ENCODE assay signal across 22 cellular contexts in the genomic region with DNA sequence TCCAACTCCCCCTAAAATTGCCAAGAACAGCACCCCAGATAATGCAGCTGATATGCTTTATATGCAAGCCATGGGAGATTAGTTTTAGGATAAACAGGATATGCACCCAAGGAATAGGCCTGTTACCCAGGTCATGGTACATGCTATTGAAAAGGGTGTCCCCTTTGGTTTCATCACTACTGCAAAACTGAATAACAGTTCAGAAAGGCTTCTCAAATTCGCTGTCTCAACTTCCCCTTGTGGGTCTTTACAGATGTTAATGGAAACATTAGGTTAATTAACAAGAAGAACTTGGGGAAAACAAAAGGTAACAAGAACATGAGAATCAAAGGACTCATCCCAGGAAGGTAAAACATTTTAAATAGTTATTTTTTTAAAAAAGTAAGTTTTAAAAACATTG.
A peak's percentile ranks its signal among the peaks of the same experiment; 100 is the strongest.
DNase-seq lines count a peak whose midpoint lies in the region; ATAC-seq and TF ChIP-seq lines count a peak whose summit lies in the region.
"Had no signal": no experiment of that assay in that cellular context is flagged by ENCODE, and none has a peak within 500 bp of the region (broad histone marks: within the 10 kb centered on the region; RNA-seq: fewer than 3 reads in every experiment).

No MANE protein-coding gene starts in this region.

- H3K9ac ChIP-seq in HUES48 (ENCODE audit: low read depth, low read length) (no peak overlapping the region), iPS-20b (ENCODE audit: low read depth, low read length) (peak overlapping the region; percentile 53; the same call in 1 of the 2 replicates)
- H3K9ac ChIP-seq: BLaER1 had no signal

- no peak for TF ChIP-seq CTCF in GM23338 (conservative IDR thresholded peaks at IDR 0.05; ENCODE audit: low read depth in 2 of 2)
- TF ChIP-seq CTCF in WTC11 (IDR thresholded peaks at IDR 0.05) = no peak
- no peak for TF ChIP-seq CTCF in MCF 10A (IDR thresholded peaks at IDR 0.05; ENCODE audit: unreplicated experiment)

- H2AFZ ChIP-seq in GM23338 = no peak overlapping the region

- H3K27me3 ChIP-seq in GM23338 (ENCODE audit: insufficient read depth) (no peaks in the 10 kb centered on the region), HUES48 (ENCODE audit: control insufficient read depth, insufficient read depth, low read length) (no peaks in the 10 kb centered on the region), iPS-20b (ENCODE audit: insufficient read depth, low read length) (no peaks in the 10 kb centered on the region)

- H3K9me3 Mint-ChIP-seq in GM23338 = peaks cover 5% of the 10 kb centered on the region; the same call in 2 of the 3 replicates
- H3K9me3 Mint-ChIP-seq in WTC11 = peaks cover 19% of the 10 kb centered on the region
- H3K9me3 Mint-ChIP-seq in activated naive CD4-positive, alpha-beta T cell treated with anti-CD3 and anti-CD28 coated beads, Interleukin-2, amount 10 ng/mL, durations not matched to agents 7 days and 5 days = no peaks in the 10 kb centered on the region
- H3K9me3 Mint-ChIP-seq in MCF 10A (ENCODE audit: unreplicated experiment) = peaks cover 23% of the 10 kb centered on the region
- H3K9me3 Mint-ChIP-seq: CD8-positive, alpha-beta T cell; HFFc6 had no signal

- POLR2A ChIA-PET in WTC11 (lab: Charles Lee) = no interaction called here
- POLR2A ChIA-PET in MCF 10A (lab: Yijun Ruan, JAX) = no interaction called here

- no peaks in the 10 kb centered on the region; the same call in 1 of the 2 replicates for H3K9me2 ChIP-seq in GM23338 (ENCODE audit: insufficient read depth)

- H3F3A ChIP-seq in GM23338 (replicated peaks; ENCODE audit: low read depth) = no peaks in the 10 kb centered on the region

- CTCF ChIA-PET in WTC11 (lab: Charles Lee) = no interaction called here
- CTCF ChIA-PET in activated naive CD4-positive, alpha-beta T cell treated with anti-CD3 and anti-CD28 coated beads, Interleukin-2, amount 10 ng/mL, durations not matched to agents 7 days and 5 days (lab: Charles Lee) = no interaction called here
- CTCF ChIA-PET in MCF 10A (lab: Yijun Ruan, JAX) = no interaction called here

- peaks cover 16% of the 10 kb centered on the region for H3K4me1 Mint-ChIP-seq in GM23338
- H3K4me1 Mint-ChIP-seq in WTC11 = peaks cover 28% of the 10 kb centered on the region
- H3K4me1 Mint-ChIP-seq in activated naive CD4-positive, alpha-beta T cell treated with anti-CD3 and anti-CD28 coated beads, Interleukin-2, amount 10 ng/mL, durations not matched to agents 7 days and 5 days = no peaks in the 10 kb centered on the region
- H3K4me1 Mint-ChIP-seq in MCF 10A (ENCODE audit: insufficient read depth, unreplicated experiment) = no peaks in the 10 kb centered on the region
- H3K4me1 Mint-ChIP-seq: B cell; CD4-positive, CD25-positive, alpha-beta regulatory T cell had no signal

- H3K27me3 Mint-ChIP-seq in GM23338 (ENCODE audit: insufficient read depth, low read depth, poor library complexity) = no peaks in the 10 kb centered on the region
- no peaks in the 10 kb centered on the region for H3K27me3 Mint-ChIP-seq in WTC11 (ENCODE audit: low read depth)
- H3K27me3 Mint-ChIP-seq in activated naive CD4-positive, alpha-beta T cell treated with anti-CD3 and anti-CD28 coated beads, Interleukin-2, amount 10 ng/mL, durations not matched to agents 7 days and 5 days = no peaks in the 10 kb centered on the region
- no peaks in the 10 kb centered on the region for H3K27me3 Mint-ChIP-seq in MCF 10A (ENCODE audit: insufficient read depth, unreplicated experiment)
- H3K27me3 Mint-ChIP-seq: B cell; CD4-positive, CD25-positive, alpha-beta regulatory T cell had no signal

- no peaks in the 10 kb centered on the region for H3K79me2 ChIP-seq in GM23338 (replicated peaks; ENCODE audit: insufficient read depth)

- H3K4me3 Mint-ChIP-seq in GM23338 (0 out of 3 replicates have a peak overlapping the region, but pooled peaks have one; percentile 7), WTC11 (peak overlapping the region; percentile 6; the same call in 1 of the 2 replicates), MCF 10A (ENCODE audit: unreplicated experiment) (no peak overlapping the region)
- H3K4me3 Mint-ChIP-seq in activated naive CD4-positive, alpha-beta T cell treated with anti-CD3 and anti-CD28 coated beads, Interleukin-2, amount 10 ng/mL, durations not matched to agents 7 days and 5 days = no peak overlapping the region
- H3K4me3 Mint-ChIP-seq: B cell; CD4-positive, CD25-positive, alpha-beta regulatory T cell; CD8-positive, alpha-beta T cell; HFFc6 had no signal

- no peak overlapping the region; the same call in 1 of the 2 replicates for H3K4me3 ChIP-seq in GM23338
- 0 out of 2 replicates have a peak overlapping the region, but pooled peaks have one; percentile 14 for H3K4me3 ChIP-seq in HUES48 (ENCODE audit: low read depth, low read length)
- no peak overlapping the region; the same call in 1 of the 2 replicates for H3K4me3 ChIP-seq in iPS-20b (ENCODE audit: low read length)
- H3K4me3 ChIP-seq: BLaER1, GM12878, HAP-1 had no signal

- no TSS peak for BruUV-seq in MCF 10A (replicated peaks; lab: Mats Ljungman, UMichigan)

- no peaks in the 10 kb centered on the region for H4K20me1 ChIP-seq in GM23338 (replicated peaks; ENCODE audit: insufficient read depth)
- H4K20me1 ChIP-seq: BLaER1 had no signal

- H3K27ac ChIP-seq in GM23338 (ENCODE audit: low read depth) = peak overlapping the region; percentile 81
- H3K27ac ChIP-seq in HUES48 (ENCODE audit: low read depth, low read length) = peak overlapping the region; percentile 89
- H3K27ac ChIP-seq in iPS-20b (ENCODE audit: low read length) = peak overlapping the region; percentile 57
- H3K27ac ChIP-seq: 22Rv1, BLaER1, C4-2B had no signal

- intact Hi-C loops in MCF 10A (cut with micrococcal nuclease) = no loop called here

- H3K36me3 Mint-ChIP-seq in GM23338 (ENCODE audit: low read depth) = peaks cover 12% of the 10 kb centered on the region; the same call in 2 of the 3 replicates
- peaks cover 12% of the 10 kb centered on the region for H3K36me3 Mint-ChIP-seq in WTC11
- no peaks in the 10 kb centered on the region for H3K36me3 Mint-ChIP-seq in activated naive CD4-positive, alpha-beta T cell treated with anti-CD3 and anti-CD28 coated beads, Interleukin-2, amount 10 ng/mL, durations not matched to agents 7 days and 5 days
- H3K36me3 Mint-ChIP-seq in MCF 10A (ENCODE audit: insufficient read depth, unreplicated experiment) = no peaks in the 10 kb centered on the region
- H3K36me3 Mint-ChIP-seq: CD4-positive, CD25-positive, alpha-beta regulatory T cell; CD8-positive, alpha-beta T cell had no signal

- ATAC-seq in GM23338 (peak; percentile 81), WTC11 (peak; percentile 84)
- ATAC-seq: CD8-positive, alpha-beta T cell; GM12878 had no signal

- DNase-seq in GM23338 (ENCODE audit: low spot score) = peak; percentile 42
- no peak for DNase-seq in WTC11 (ENCODE audit: low spot score)
- DNase-seq in activated naive CD4-positive, alpha-beta T cell treated with anti-CD3 and anti-CD28 coated beads, Interleukin-2, amount 10 ng/mL, durations not matched to agents 7 days and 5 days = no peak
- DNase-seq in MCF 10A (ENCODE audit: unreplicated experiment) = no peak
- DNase-seq in NCI-H446 (lab: John Stamatoyannopoulos, UW) = no peak
- no peak for DNase-seq in NOMO-1 (lab: John Stamatoyannopoulos, UW; ENCODE audit: unreplicated experiment in 2 of 2)
- DNase-seq: CD4-positive, CD25-positive, alpha-beta regulatory T cell; CD8-positive, alpha-beta T cell; DMS 273 treated with DMSO at 0.1 percent for 48 hours; DMS79; EL; GDM1; GOT3; HFFc6 had no signal

- peaks cover 23% of the 10 kb centered on the region for H3K4me1 ChIP-seq in GM23338 (ENCODE audit: insufficient read depth)
- peaks cover 33% of the 10 kb centered on the region for H3K4me1 ChIP-seq in HUES48 (ENCODE audit: control insufficient read depth, insufficient read depth, low read length)
- peaks cover 11% of the 10 kb centered on the region; the same call in 1 of the 2 replicates for H3K4me1 ChIP-seq in iPS-20b (ENCODE audit: insufficient read depth, low read length)
- H3K4me1 ChIP-seq: BLaER1, HAP-1 had no signal

- H3K27ac Mint-ChIP-seq in GM23338 (peak overlapping the region; percentile 94), WTC11 (peak overlapping the region; percentile 68), MCF 10A (ENCODE audit: low read depth, unreplicated experiment) (no peak overlapping the region)
- no peak overlapping the region for H3K27ac Mint-ChIP-seq in activated naive CD4-positive, alpha-beta T cell treated with anti-CD3 and anti-CD28 coated beads, Interleukin-2, amount 10 ng/mL, durations not matched to agents 7 days and 5 days
- H3K27ac Mint-ChIP-seq: B cell; CD4-positive, CD25-positive, alpha-beta regulatory T cell; CD8-positive, alpha-beta T cell; HFFc6 had no signal

- H3K9me3 ChIP-seq in HUES48 (ENCODE audit: control insufficient read depth, insufficient read depth, low read length) (peaks cover 11% of the 10 kb centered on the region; the same call in 1 of the 2 replicates), iPS-20b (ENCODE audit: insufficient read depth, low read depth, low read length) (no peaks in the 10 kb centered on the region)
- H3K9me3 ChIP-seq: BLaER1, HAP-1 had no signal

- peak overlapping the region; percentile 53 for H3K4me2 ChIP-seq in GM23338
- H3K4me2 ChIP-seq: BLaER1 had no signal

- H3K36me3 ChIP-seq in GM23338 (ENCODE audit: insufficient read depth) (no peaks in the 10 kb centered on the region), HUES48 (ENCODE audit: control insufficient read depth, insufficient read depth, low read length) (no peaks in the 10 kb centered on the region), iPS-20b (ENCODE audit: insufficient read depth, low read depth, low read length) (no peaks in the 10 kb centered on the region)
- H3K36me3 ChIP-seq: BLaER1, HAP-1 had no signal

TF ChIP-seq in GM23338, 12 proteins besides CTCF, POLR2A, EP300 and RAD21 (continues in another document):
- peak; percentile 60; the same call in 1 of the 2 replicates for TF ChIP-seq NANOG (IDR thresholded peaks at IDR 0.05; ENCODE audit: borderline replicate concordance)

TF ChIP-seq in WTC11, 78 proteins besides CTCF, POLR2A, EP300 and RAD21:
- TF ChIP-seq ZNF416 (CRISPR knock-in tag; IDR thresholded peaks at IDR 0.05) (no peak), TCF7 (CRISPR knock-in tag; IDR thresholded peaks at IDR 0.05; ENCODE audit: low read depth) (no peak), ZNF317 (CRISPR knock-in tag; IDR thresholded peaks at IDR 0.05; ENCODE audit: borderline replicate concordance, low read depth) (no peak), NR3C1 (CRISPR knock-in tag; conservative IDR thresholded peaks at IDR 0.05; ENCODE audit: low read depth) (no peak), NR1H2 (CRISPR knock-in tag; IDR thresholded peaks at IDR 0.05) (no peak), KAT7 (CRISPR knock-in tag; IDR thresholded peaks at IDR 0.05; ENCODE audit: borderline replicate concordance) (no peak)
TF ChIP-seq in WTC11: peak in this region for 0.

Comparison
In these comparisons a context has a peak if more than half of its experiments do, and no peak if none do; other contexts are left out.
1. H3K27ac Mint-ChIP-seq: peak in GM23338 (single experiment) and WTC11 (single experiment); none in activated naive CD4-positive, alpha-beta T cell treated with anti-CD3 and anti-CD28 coated beads, Interleukin-2, amount 10 ng/mL, durations not matched to agents 7 days and 5 days (single experiment) and MCF 10A (single experiment).
2. H3K4me3 Mint-ChIP-seq: peak in GM23338 (single experiment) and WTC11 (single experiment); none in activated naive CD4-positive, alpha-beta T cell treated with anti-CD3 and anti-CD28 coated beads, Interleukin-2, amount 10 ng/mL, durations not matched to agents 7 days and 5 days (single experiment) and MCF 10A (single experiment).
3. Peak in every context shown above with its lines, with median percentiles within 50 percentile points of each other: H3K27ac ChIP-seq.